Comparison of ENCODE assay signal across 22 cellular contexts in genomic region chr14:89573399-89573657, GRCh38.
"Had no signal": no experiment of that assay in that cellular context is flagged by ENCODE, and none has a peak within 500 bp of the region (broad histone marks: within the 10 kb centered on the region; RNA-seq: fewer than 3 reads in every experiment).

No MANE protein-coding gene starts in this region.

- H3K27me3 Mint-ChIP-seq: stimulated activated naive B cell treated with anti-CD40 and anti-IgM and Interleukin-4, amounts not matched to agents 10 μg/mL and 1 μg/mL and 100 μg/mL, for 72 hours; type B pancreatic cell had no signal

- H3K36me3 Mint-ChIP-seq: natural killer cell, neural progenitor cell had no signal

- DNase-seq: central memory CD4-positive, alpha-beta T cell; dorsolateral prefrontal cortex; effector CD8-positive, alpha-beta T cell; esophagus squamous epithelium; foreskin keratinocyte; kidney; left cardiac atrium; mesendoderm; natural killer cell; nucleus accumbens; ovary; right lobe of liver; stimulated activated CD4-positive, alpha-beta T cell treated with anti-CD3 and anti-CD28 coated beads, Interleukin-4, amount 100 ng/mL, for 1 hour; stimulated activated naive B cell treated with anti-CD40 and anti-IgM and Interleukin-4, amounts not matched to agents 10 μg/mL and 1 μg/mL and 100 μg/mL, for 72 hours; stomach; substantia nigra had no signal

- H3K27me3 ChIP-seq: dorsolateral prefrontal cortex, esophagus squamous epithelium, foreskin keratinocyte, hepatocyte, neural progenitor cell, ovary, right lobe of liver, stomach had no signal

- H3K9me3 Mint-ChIP-seq: natural killer cell; neural progenitor cell; stimulated activated naive B cell treated with anti-CD40 and anti-IgM and Interleukin-4, amounts not matched to agents 10 μg/mL and 1 μg/mL and 100 μg/mL, for 72 hours had no signal

- H3K4me3 Mint-ChIP-seq: natural killer cell; neural progenitor cell; stimulated activated naive B cell treated with anti-CD40 and anti-IgM and Interleukin-4, amounts not matched to agents 10 μg/mL and 1 μg/mL and 100 μg/mL, for 72 hours; type B pancreatic cell had no signal

- H3K36me3 ChIP-seq: esophagus squamous epithelium, neural progenitor cell, ovary, prostate gland, right lobe of liver, stomach had no signal

- H3K27ac ChIP-seq: coronary artery, dorsolateral prefrontal cortex, epithelial cell of prostate, esophagus squamous epithelium, foreskin keratinocyte, hepatocyte, neural progenitor cell, ovary, prostate gland, right lobe of liver, stomach had no signal

- H3K4me1 ChIP-seq: foreskin keratinocyte had no signal

- H3K9me3 ChIP-seq: esophagus squamous epithelium, ovary, prostate gland, right lobe of liver, stomach had no signal

- ATAC-seq: foreskin keratinocyte; natural killer cell; stimulated activated naive B cell treated with anti-CD40 and anti-IgM and Interleukin-4, amounts not matched to agents 10 μg/mL and 1 μg/mL and 100 μg/mL, for 72 hours had no signal

- H3K27ac Mint-ChIP-seq: neural progenitor cell, type B pancreatic cell had no signal

- H3K4me3 ChIP-seq: coronary artery, dorsolateral prefrontal cortex, esophagus squamous epithelium, hepatocyte, neural progenitor cell, ovary, prostate gland, right lobe of liver, stomach had no signal
